Comparison of ENCODE assay signal across 9 cellular contexts in genomic region chr22:46355369-46355995, GRCh38. TPM values are rescaled to one million over a fixed set of nuclear protein-coding genes. Genes with fewer than 3 reads are reported as not detected.
A peak's percentile ranks its signal among the peaks of the same experiment; 100 is the strongest.
DNase-seq lines count a peak whose midpoint lies in the region; ATAC-seq and TF ChIP-seq lines count a peak whose summit lies in the region.
"Had no signal": no experiment of that assay in that cellular context is flagged by ENCODE, and none has a peak within 500 bp of the region (broad histone marks: within the 10 kb centered on the region; RNA-seq: fewer than 3 reads in every experiment).

No MANE protein-coding gene starts in this region.

- no peaks in the 10 kb centered on the region for H3K27me3 ChIP-seq in CD8-positive, alpha-beta T cell (ENCODE audit: insufficient read depth, low read length)
- no peaks in the 10 kb centered on the region for H3K27me3 ChIP-seq in right atrium auricular region

- no peak overlapping the region for H3K4me3 ChIP-seq in CD8-positive, alpha-beta T cell (ENCODE audit: low read depth, low read length)
- no peak overlapping the region for H3K4me3 ChIP-seq in right atrium auricular region

- H3K4me1 Mint-ChIP-seq in CD8-positive, alpha-beta T cell (ENCODE audit: low read depth), result no peaks in the 10 kb centered on the region

- no peak overlapping the region for H3K27ac ChIP-seq in CD8-positive, alpha-beta T cell (ENCODE audit: low read depth, low read length)
- H3K27ac ChIP-seq in angular gyrus (ENCODE audit: low read depth, low read length) (peak overlapping the region; percentile 24), right atrium auricular region (peak overlapping the region in 1 of 2 donors; percentile 31)

- H3K9me3 ChIP-seq in CD8-positive, alpha-beta T cell (ENCODE audit: low read length), result no peaks in the 10 kb centered on the region
- no peaks in the 10 kb centered on the region for H3K9me3 ChIP-seq in right atrium auricular region

- DNase-seq in CD8-positive, alpha-beta T cell, result peak; percentile 43 to 75 (median 59)
- DNase-seq in HPDE6-E6E7 (ENCODE audit: extremely low spot score) (peak; percentile 64), SKM-1 treated with dmso at 0.1 percent for 144 hours (lab: John Stamatoyannopoulos, UW; ENCODE audit: unreplicated experiment) (peak; percentile 17), right atrium auricular region (ENCODE audit: low spot score) (no peak), sciatic nerve (ENCODE audit: low spot score) (peak; percentile 83), cortex of kidney (lab: John Stamatoyannopoulos, UW) (no peak)

- H3K9me3 Mint-ChIP-seq in CD8-positive, alpha-beta T cell, result peaks cover 3% of the 10 kb centered on the region
- H3K9me3 Mint-ChIP-seq: stimulated activated naive CD8-positive, alpha-beta T cell treated with anti-CD3 and anti-CD28 coated beads, Interleukin-15, Interleukin-2, amounts not matched to agents 100 ng/mL and 50 ng/mL, for 24 hours had no signal

- peaks cover 60% of the 10 kb centered on the region for H3K36me3 Mint-ChIP-seq in CD8-positive, alpha-beta T cell

- POLR2A ChIA-PET in CD8-positive, alpha-beta T cell (lab: Charles Lee), result no interaction called here

- no peak overlapping the region for H3K4me3 Mint-ChIP-seq in CD8-positive, alpha-beta T cell
- H3K4me3 Mint-ChIP-seq: stimulated activated naive CD8-positive, alpha-beta T cell treated with anti-CD3 and anti-CD28 coated beads, Interleukin-15, Interleukin-2, amounts not matched to agents 100 ng/mL and 50 ng/mL, for 24 hours had no signal

- no peaks in the 10 kb centered on the region for H3K4me1 ChIP-seq in CD8-positive, alpha-beta T cell (ENCODE audit: insufficient read depth, low read length)
- peaks cover 0 to 32% of the 10 kb centered on the region in 2 donors for H3K4me1 ChIP-seq in right atrium auricular region

- intact Hi-C loops in CD8-positive, alpha-beta T cell (cut with DNase I, micrococcal nuclease), result loop anchor here (1.0 kb wide), 1 partner anchor 187 kb away; no protein-coding TSS in a partner anchor
- intact Hi-C loops in sciatic nerve (cut with DNase I), result loop anchor here (5.0 to 10.0 kb wide), 2 partner anchors 61 to 187 kb away; partner anchors contain the start of gene GTSE1

- CTCF ChIA-PET in CD8-positive, alpha-beta T cell (lab: Charles Lee), result interaction anchor here (0.7 to 3.0 kb wide), 3 partner anchors 12 to 238 kb away, joined by 3 to 23 read pairs (median 8); no protein-coding TSS in a partner anchor

- no peaks in the 10 kb centered on the region for H3K27me3 Mint-ChIP-seq in CD8-positive, alpha-beta T cell (ENCODE audit: low read depth)
- H3K27me3 Mint-ChIP-seq: stimulated activated naive CD8-positive, alpha-beta T cell treated with anti-CD3 and anti-CD28 coated beads, Interleukin-15, Interleukin-2, amounts not matched to agents 100 ng/mL and 50 ng/mL, for 24 hours had no signal

- H3K36me3 ChIP-seq in CD8-positive, alpha-beta T cell (ENCODE audit: insufficient read depth, low read length), result peaks cover 33% of the 10 kb centered on the region
- peaks cover 69% of the 10 kb centered on the region for H3K36me3 ChIP-seq in right atrium auricular region

- no peak overlapping the region for H3K27ac Mint-ChIP-seq in CD8-positive, alpha-beta T cell
- H3K27ac Mint-ChIP-seq: stimulated activated naive CD8-positive, alpha-beta T cell treated with anti-CD3 and anti-CD28 coated beads, Interleukin-15, Interleukin-2, amounts not matched to agents 100 ng/mL and 50 ng/mL, for 24 hours had no signal

- ATAC-seq in CD8-positive, alpha-beta T cell, result peak; percentile 61
- ATAC-seq in sciatic nerve (peak; percentile 59), HG02938 (IDR thresholded peaks at IDR 0.05; ENCODE audit: unreplicated experiment) (no peak)

- peak; percentile 72 for TF ChIP-seq CTCF in CD8-positive, alpha-beta T cell (IDR thresholded peaks at IDR 0.05)
- TF ChIP-seq CTCF in right atrium auricular region (IDR thresholded peaks at IDR 0.05), result peak; percentile 45 to 85

RNA-seq across cellular contexts. Expression of gene TRMU, which starts 20.0 kb away (rescaled TPM):
- 10 to 100 TPM; 51.0 to 56.3 TPM for total RNA-seq in CD8-positive, alpha-beta T cell
- total RNA-seq in right atrium auricular region (10 to 100 TPM; 22.2 to 22.4 TPM), sciatic nerve (34.1 TPM)

RNA-seq across cellular contexts. Expression of gene GTSE1, which starts 58.8 kb away (rescaled TPM):
- under 1 TPM; 0.19 to 0.30 TPM for total RNA-seq in CD8-positive, alpha-beta T cell
- total RNA-seq in right atrium auricular region, result under 1 TPM; 0.16 to 0.63 TPM
- total RNA-seq in sciatic nerve, result 0.49 TPM

Comparison
In these comparisons a context has a peak if more than half of its experiments do, and no peak if none do; other contexts are left out.
1. DNase-seq: peak in CD8-positive, alpha-beta T cell (7 of 7), HPDE6-E6E7 (single experiment), SKM-1 treated with dmso at 0.1 percent for 144 hours (single experiment) and sciatic nerve (single experiment); none in right atrium auricular region (single experiment) and cortex of kidney (single experiment).